Comparison of ENCODE assay signal across 12 cellular contexts in the genomic region with DNA sequence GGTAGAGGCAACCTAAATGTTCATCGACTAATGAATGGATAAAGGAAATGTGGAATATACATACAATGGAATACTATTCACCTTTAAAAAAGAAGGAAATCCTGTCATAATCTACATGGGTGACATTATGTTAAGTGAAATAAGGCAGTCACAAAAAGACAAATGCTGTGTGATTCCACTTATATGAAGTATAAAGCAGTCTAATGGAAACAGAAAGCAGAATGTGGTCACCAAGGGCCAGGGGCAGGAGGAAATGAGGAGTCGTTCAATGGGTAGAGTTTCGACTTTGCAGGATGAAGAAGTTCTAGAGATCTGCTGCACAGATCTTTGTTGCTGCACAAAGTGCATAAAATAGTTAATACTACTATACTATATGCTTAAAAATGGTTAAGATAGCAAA. TPM values are rescaled to one million over a fixed set of nuclear protein-coding genes. Genes with fewer than 3 reads are reported as not detected.
A peak's percentile ranks its signal among the peaks of the same experiment; 100 is the strongest.
DNase-seq lines count a peak whose midpoint lies in the region; ATAC-seq and TF ChIP-seq lines count a peak whose summit lies in the region.
"Had no signal": no experiment of that assay in that cellular context is flagged by ENCODE, and none has a peak within 500 bp of the region (broad histone marks: within the 10 kb centered on the region; RNA-seq: fewer than 3 reads in every experiment).

No MANE protein-coding gene starts in this region.

- H3K9me3 Mint-ChIP-seq in T-helper 2 cell treated with Interferon-gamma antibody and Interleukin-4, amounts not matched to agents 5 μg/mL and 100 μg/mL, for 36 hours: no peaks in the 10 kb centered on the region
- H3K9me3 Mint-ChIP-seq: brain had no signal

- no peaks in the 10 kb centered on the region for H3K27me3 ChIP-seq in upper lobe of right lung

- peaks cover 53% of the 10 kb centered on the region for H3K4me1 Mint-ChIP-seq in T-helper 2 cell treated with Interferon-gamma antibody and Interleukin-4, amounts not matched to agents 5 μg/mL and 100 μg/mL, for 36 hours (ENCODE audit: low read depth)

- no peaks in the 10 kb centered on the region for H3K36me3 ChIP-seq in upper lobe of right lung

- peaks cover 4% of the 10 kb centered on the region for H3K36me3 Mint-ChIP-seq in T-helper 2 cell treated with Interferon-gamma antibody and Interleukin-4, amounts not matched to agents 5 μg/mL and 100 μg/mL, for 36 hours (ENCODE audit: low read depth)
- H3K36me3 Mint-ChIP-seq: brain had no signal

- peaks cover 3% of the 10 kb centered on the region for H3K4me1 ChIP-seq in upper lobe of right lung

- ATAC-seq in HG03064 (IDR thresholded peaks at IDR 0.05; ENCODE audit: low read depth, unreplicated experiment) (peak; percentile 69), upper lobe of right lung (peak; percentile 52)
- ATAC-seq: left colon had no signal

- no peak overlapping the region for H3K4me3 ChIP-seq in upper lobe of right lung

- DNase-seq in activated naive CD4-positive, alpha-beta T cell treated with Interleukin-2 at 50 U/mL for 16 hours: peak; percentile 46
- no peak for DNase-seq in activated naive CD4-positive, alpha-beta T cell (lab: John Stamatoyannopoulos, UW)
- DNase-seq in T-helper 2 cell treated with Interferon-gamma antibody and Interleukin-4, amounts not matched to agents 5 μg/mL and 100 μg/mL, for 36 hours (ENCODE audit: low spot score): peak; percentile 62
- DNase-seq in upper lobe of right lung: no peak
- no peak for DNase-seq in cerebellum (ENCODE audit: low spot score)
- no peak for DNase-seq in AG08396 (ENCODE audit: low spot score)
- no peak for DNase-seq in HT-29 (ENCODE audit: low spot score)
- DNase-seq: C1 segment of cervical spinal cord, left colon, NCI-H2029 treated with DMSO at 0.1 percent for 48 hours had no signal

- H3K27ac ChIP-seq in upper lobe of right lung: no peak overlapping the region

- H3K4me3 Mint-ChIP-seq in T-helper 2 cell treated with Interferon-gamma antibody and Interleukin-4, amounts not matched to agents 5 μg/mL and 100 μg/mL, for 36 hours: peak overlapping the region; percentile 71
- H3K4me3 Mint-ChIP-seq: brain had no signal

- intact Hi-C loops in upper lobe of right lung (cut with DNase I): no loop called here

- no peaks in the 10 kb centered on the region for H3K27me3 Mint-ChIP-seq in T-helper 2 cell treated with Interferon-gamma antibody and Interleukin-4, amounts not matched to agents 5 μg/mL and 100 μg/mL, for 36 hours (ENCODE audit: low read depth)
- H3K27me3 Mint-ChIP-seq: brain had no signal

- peak overlapping the region; percentile 76 for H3K27ac Mint-ChIP-seq in T-helper 2 cell treated with Interferon-gamma antibody and Interleukin-4, amounts not matched to agents 5 μg/mL and 100 μg/mL, for 36 hours
- H3K27ac Mint-ChIP-seq: brain had no signal

- no peak for TF ChIP-seq CTCF in upper lobe of right lung (IDR thresholded peaks at IDR 0.05)

- H3K9me3 ChIP-seq in upper lobe of right lung: no peaks in the 10 kb centered on the region

RNA-seq across cellular contexts. Expression of gene DIPK1A, which starts 7.8 kb away (rescaled TPM):
- total RNA-seq in upper lobe of right lung: 4.6 TPM
- total RNA-seq in cerebellum: 14.2 TPM
- total RNA-seq in HT-29 (2014; rRNA removed; shearing (Covaris generic)): 0.38 and 0.97 TPM in 2 replicates

Comparison
In these comparisons a context has a peak if more than half of its experiments do, and no peak if none do; other contexts are left out.
1. DNase-seq: peak in activated naive CD4-positive, alpha-beta T cell treated with Interleukin-2 at 50 U/mL for 16 hours (single experiment) and T-helper 2 cell treated with Interferon-gamma antibody and Interleukin-4, amounts not matched to agents 5 μg/mL and 100 μg/mL, for 36 hours (single experiment); none in activated naive CD4-positive, alpha-beta T cell (0 of 4), upper lobe of right lung (single experiment), cerebellum (single experiment), AG08396 (single experiment) and HT-29 (single experiment).